In genomic region chr14:74568896-74569295, GRCh38 we compare ENCODE assay signal across 19 cellular contexts. TPM values are rescaled to one million over a fixed set of nuclear protein-coding genes. Genes with fewer than 3 reads are reported as not detected.
A peak's percentile ranks its signal among the peaks of the same experiment; 100 is the strongest.
DNase-seq lines count a peak whose midpoint lies in the region; ATAC-seq, FAIRE-seq and TF ChIP-seq lines count a peak whose summit lies in the region.
"Had no signal": no experiment of that assay in that cellular context is flagged by ENCODE, and none has a peak within 500 bp of the region (broad histone marks: within the 10 kb centered on the region; RNA-seq: fewer than 3 reads in every experiment).

No MANE protein-coding gene starts in this region.

- H3K4me1 ChIP-seq in mammary epithelial cell (ENCODE audit: insufficient read depth, low read length) (peaks cover 89% of the 10 kb centered on the region), foreskin keratinocyte (peaks cover 80% of the 10 kb centered on the region), osteoblast (ENCODE audit: insufficient read depth, low read length) (peaks cover 71% of the 10 kb centered on the region), upper lobe of right lung (peaks cover 55% of the 10 kb centered on the region)

- DNase-seq in mammary epithelial cell = peak; percentile 14
- DNase-seq in foreskin keratinocyte = no peak
- peak; percentile 9 for DNase-seq in osteoblast (ENCODE audit: insufficient read length, low spot score, missing footprints)
- no peak for DNase-seq in upper lobe of right lung
- DNase-seq in D721Med (ENCODE audit: insufficient read length, low spot score) = no peak
- DNase-seq: activated CD4-positive, alpha-beta T cell treated with anti-CD3 and anti-CD28 coated beads for 1 hour; activated CD8-positive, alpha-beta memory T cell treated with anti-CD3 and anti-CD28 coated beads, Interleukin-2, amount 10 ng/mL, durations not matched to agents 7 days and 5 days; activated effector memory CD4-positive, alpha-beta T cell treated with anti-CD3 and anti-CD28 coated beads, Interleukin-2, amount 50 U/mL, for 16 hours; amniotic stem cell; BE2C; head of caudate nucleus; NCI-H2081; NCI-H524; SJCRH30 had no signal

- H3K4me2 ChIP-seq in mammary epithelial cell (ENCODE audit: insufficient read depth, low read depth, low read length) (peak overlapping the region; percentile 77), osteoblast (ENCODE audit: insufficient read depth, low read length) (no peak overlapping the region)

- no peak for TF ChIP-seq CTCF in mammary epithelial cell (conservative IDR thresholded peaks at IDR 0.05 in 1 of 2, IDR thresholded peaks at IDR 0.05 in 1 of 2; ENCODE audit: extremely low read depth in 1 of 2, insufficient read depth in 1 of 2, low read depth in 1 of 2, low read length in 2 of 2)
- TF ChIP-seq CTCF in foreskin keratinocyte (conservative IDR thresholded peaks at IDR 0.05) = no peak
- no peak for TF ChIP-seq CTCF in osteoblast (IDR thresholded peaks at IDR 0.05; ENCODE audit: extremely low read depth, low read depth, low read length)
- no peak for TF ChIP-seq CTCF in upper lobe of right lung (IDR thresholded peaks at IDR 0.05)
- no peak for TF ChIP-seq CTCF in D721Med (IDR thresholded peaks at IDR 0.05; ENCODE audit: insufficient read depth, missing control alignments)

- H3K27ac ChIP-seq in mammary epithelial cell (ENCODE audit: insufficient read depth, low read depth, low read length) (peak overlapping the region; percentile 98), foreskin keratinocyte (peak overlapping the region; percentile 83), osteoblast (ENCODE audit: low read depth, low read length) (peak overlapping the region; percentile 99), upper lobe of right lung (peak overlapping the region; percentile 77)
- H3K27ac ChIP-seq: SJCRH30 had no signal

- CTCF ChIA-PET in mammary epithelial cell (lab: Charles Lee; ENCODE audit: low non-redundant PET) = interaction anchor here (0.7 kb wide), 1 partner anchor 241 kb away, joined by 9 read pairs; no protein-coding TSS in a partner anchor

- H3K27me3 ChIP-seq in mammary epithelial cell (ENCODE audit: insufficient read depth, low read length) = no peaks in the 10 kb centered on the region
- no peaks in the 10 kb centered on the region for H3K27me3 ChIP-seq in foreskin keratinocyte
- H3K27me3 ChIP-seq in osteoblast (ENCODE audit: insufficient read depth, low read length) = no peaks in the 10 kb centered on the region
- H3K27me3 ChIP-seq in upper lobe of right lung = no peaks in the 10 kb centered on the region
- H3K27me3 ChIP-seq: BE2C, SJCRH30 had no signal

- peak overlapping the region; percentile 46 for H3K9ac ChIP-seq in mammary epithelial cell (ENCODE audit: insufficient read depth, low read length)

- 22% methylated on average over 3 of the region's 3 CpGs for WGBS in mammary epithelial cell (ENCODE audit: low coverage, missing lambda C conversion rate)

- no peak for FAIRE-seq in D721Med (lab: Jason Lieb, UNC)
- FAIRE-seq: endometrium, GM18507, islet of Langerhans had no signal

- H3K4me3 ChIP-seq in mammary epithelial cell (replicated peaks in 1 of 3; ENCODE audit: insufficient read depth in 1 of 3, low read depth in 2 of 3, low read length in 3 of 3) = no peak overlapping the region
- no peak overlapping the region for H3K4me3 ChIP-seq in osteoblast (ENCODE audit: insufficient read depth, low read length)
- no peak overlapping the region for H3K4me3 ChIP-seq in upper lobe of right lung
- H3K4me3 ChIP-seq: SJCRH30 had no signal

- dilution Hi-C loops in mammary epithelial cell (cut with HindIII; ENCODE audit: low sequenced_read_pairs) = no loop called here

- BruUV-seq in mammary epithelial cell (replicated peaks; lab: Mats Ljungman, UMichigan) = no TSS peak

- H3K9me3 ChIP-seq in mammary epithelial cell (replicated peaks; ENCODE audit: insufficient read depth, low read length) (no peaks in the 10 kb centered on the region), osteoblast (ENCODE audit: low read depth, low read length) (no peaks in the 10 kb centered on the region), upper lobe of right lung (no peaks in the 10 kb centered on the region)
- H3K9me3 ChIP-seq: BE2C, SJCRH30 had no signal

- H4K20me1 ChIP-seq in mammary epithelial cell (ENCODE audit: insufficient read depth, low read length) = no peaks in the 10 kb centered on the region
- no peaks in the 10 kb centered on the region for H4K20me1 ChIP-seq in osteoblast (ENCODE audit: insufficient read depth, low read length)

- in situ Hi-C loops in mammary epithelial cell (cut with MboI; ENCODE audit: low sequenced_read_pairs in 2 of 2) = no loop called here

- H3K36me3 ChIP-seq in mammary epithelial cell (ENCODE audit: insufficient read depth, low read length) (no peaks in the 10 kb centered on the region), osteoblast (ENCODE audit: insufficient read depth, low read length) (peaks cover 23% of the 10 kb centered on the region), upper lobe of right lung (no peaks in the 10 kb centered on the region)
- H3K36me3 ChIP-seq: BE2C, SJCRH30 had no signal

- H3K79me2 ChIP-seq in mammary epithelial cell (ENCODE audit: insufficient read depth, low read length) (peaks cover 45% of the 10 kb centered on the region), osteoblast (ENCODE audit: insufficient read depth, low read length) (peaks cover 63% of the 10 kb centered on the region)

- intact Hi-C loops in mammary epithelial cell (cut with micrococcal nuclease) = loop anchor here (5.0 kb wide), 1 partner anchor 67 kb away; no protein-coding TSS in a partner anchor
- intact Hi-C loops in upper lobe of right lung (cut with DNase I) = no loop called here

- ATAC-seq in foreskin keratinocyte (no peak), upper lobe of right lung (no peak), HG03280 (IDR thresholded peaks at IDR 0.05; ENCODE audit: unreplicated experiment) (no peak), GM18502 (IDR thresholded peaks at IDR 0.05; ENCODE audit: poor library complexity, unreplicated experiment) (no peak)
- ATAC-seq: activated CD8-positive, alpha-beta memory T cell treated with anti-CD3 and anti-CD28 coated beads, Interleukin-2, amount 10 ng/mL, durations not matched to agents 7 days and 5 days had no signal

- H2AFZ ChIP-seq in mammary epithelial cell (ENCODE audit: low read depth, low read length) (no peak overlapping the region), osteoblast (ENCODE audit: low read length) (no peak overlapping the region)

RNA-seq across cellular contexts. Expression of gene LTBP2, which starts 43.1 kb away (rescaled TPM):
- total RNA-seq in mammary epithelial cell (100 to 1,000 TPM; 104 to 322 TPM), foreskin keratinocyte (78.2 and 131 TPM in 2 replicates), osteoblast (493 and 546 TPM in 2 replicates), upper lobe of right lung (117 TPM)
- polyA plus RNA-seq in mammary epithelial cell (56.3 TPM), foreskin keratinocyte (26.5 and 35.0 TPM in 2 replicates)
- 131 TPM for polyA minus RNA-seq in mammary epithelial cell

Comparison
In these comparisons a context has a peak if more than half of its experiments do, and no peak if none do; other contexts are left out.
1. DNase-seq: peak in mammary epithelial cell (single experiment) and osteoblast (single experiment); none in foreskin keratinocyte (0 of 2), upper lobe of right lung (single experiment) and D721Med (single experiment).
2. Peak in every context shown above with its lines, with median percentiles within 50 percentile points of each other: H3K27ac ChIP-seq.